8 cellular contexts compared by ENCODE assay signal in genomic region chr20:62804632-62805364, GRCh38. TPM values are rescaled to one million over a fixed set of nuclear protein-coding genes. Genes with fewer than 3 reads are reported as not detected.
DNase-seq lines count a peak whose midpoint lies in the region; ATAC-seq, FAIRE-seq and TF ChIP-seq lines count a peak whose summit lies in the region.

Gene OGFR (plus strand): TSS chr20:62804835. CDS start chr20:62804860, 25 bp downstream.

- H3K9me3 ChIP-seq in neuronal stem cell (replicated peaks in 1 of 2; ENCODE audit: control insufficient read depth in 2 of 2, insufficient read depth in 1 of 2, low read depth in 1 of 2, low read length in 2 of 2), result no peaks in the 10 kb centered on the region
- no peaks in the 10 kb centered on the region for H3K9me3 ChIP-seq in thoracic aorta

- H3K4me1 ChIP-seq in neuronal stem cell (ENCODE audit: control insufficient read depth in 2 of 2, insufficient read depth in 1 of 2, low read depth in 1 of 2, low read length in 2 of 2), result peaks cover 15% of the 10 kb centered on the region in 2 donors
- peaks cover 16 to 38% of the 10 kb centered on the region in 2 donors for H3K4me1 ChIP-seq in thoracic aorta (ENCODE audit: control insufficient read depth in 1 of 2, low read depth in 2 of 2)

- H2AFZ ChIP-seq in neuronal stem cell (ENCODE audit: low read length), result peak within 1 kb of the TSS; percentile 89

- peak within 1 kb of the TSS; percentile 86 for H3K4me2 ChIP-seq in neuronal stem cell (ENCODE audit: insufficient read depth, low read length, poor library complexity, severe bottlenecking)

- peak; percentile 95 for DNase-seq in GM03348 (ENCODE audit: low spot score)
- peak; percentile 81 for DNase-seq in RPMI8226
- DNase-seq in activated gamma-delta T cell treated with anti-CD3 and anti-CD28 coated beads, Interleukin-2, amount 50 U/mL, for 16 hours (ENCODE audit: low read depth), result peak; percentile 66
- DNase-seq in frontal cortex (ENCODE audit: low spot score in 2 of 2), result peak; percentile 89 to 92
- DNase-seq in neuronal stem cell (ENCODE audit: low spot score), result no peak
- DNase-seq in thoracic aorta (ENCODE audit: low spot score), result no peak

- H4K8ac ChIP-seq in neuronal stem cell (ENCODE audit: low read depth, low read length), result no peak within 1 kb of the TSS

- H3K4ac ChIP-seq in neuronal stem cell (ENCODE audit: low read length), result peak within 1 kb of the TSS; percentile 10

- H2BK120ac ChIP-seq in neuronal stem cell (ENCODE audit: low read depth, low read length), result no peak within 1 kb of the TSS

- peak; percentile 60 for ATAC-seq in HG02759 (IDR thresholded peaks at IDR 0.05; ENCODE audit: unreplicated experiment)
- no peak for ATAC-seq in thoracic aorta (ENCODE audit: insufficient number of reproducible peaks, low FRiP score, low read depth)
- no peak for ATAC-seq in HG02973 (IDR thresholded peaks at IDR 0.05; ENCODE audit: unreplicated experiment)

- H3K27me3 ChIP-seq in neuronal stem cell (ENCODE audit: control insufficient read depth in 3 of 3, insufficient read depth in 3 of 3, low read depth in 1 of 3, low read length in 3 of 3), result no peaks in the 10 kb centered on the region
- H3K27me3 ChIP-seq in thoracic aorta (replicated peaks; ENCODE audit: insufficient read depth), result no peaks in the 10 kb centered on the region

- peak within 1 kb of the TSS; percentile 46 for H3K27ac ChIP-seq in neuronal stem cell (replicated peaks; ENCODE audit: low read length)
- peak within 1 kb of the TSS; percentile 65 to 78 for H3K27ac ChIP-seq in thoracic aorta

- peak within 1 kb of the TSS; percentile 100 for H3K23ac ChIP-seq in neuronal stem cell (ENCODE audit: low read depth, low read length, poor library complexity)

- peak within 1 kb of the TSS; percentile 98 for H3K14ac ChIP-seq in neuronal stem cell (ENCODE audit: low read length)

- no CpG with 5 or more reads among the region's 103 CpGs for whole genome bisulfite sequencing in neuronal stem cell (ENCODE audit: extremely low coverage in 2 of 2, insufficient read length in 2 of 2, insufficient replicate concordance in 1 of 2), 2 donors

- H2BK15ac ChIP-seq in neuronal stem cell (ENCODE audit: low read length), result peak within 1 kb of the TSS; percentile 94

- H3K9ac ChIP-seq in neuronal stem cell (ENCODE audit: low read depth, low read length, poor library complexity), result peak within 1 kb of the TSS; percentile 100

- TF ChIP-seq CTCF in thoracic aorta (IDR thresholded peaks at IDR 0.05), result no peak

- H2BK12ac ChIP-seq in neuronal stem cell (ENCODE audit: low read length), result peak within 1 kb of the TSS; percentile 84

- H3K4me3 ChIP-seq in neuronal stem cell (ENCODE audit: low read length in 2 of 2) (peak within 1 kb of the TSS; percentile 99 to 100), thoracic aorta (peak within 1 kb of the TSS; percentile 95)

- H4K91ac ChIP-seq in neuronal stem cell (ENCODE audit: low read depth, low read length, poor library complexity), result no peak within 1 kb of the TSS

- peak within 1 kb of the TSS; percentile 98 for H3K18ac ChIP-seq in neuronal stem cell (ENCODE audit: low read length)

- no peak for FAIRE-seq in frontal cortex (lab: Jason Lieb, UNC)

- H2AK5ac ChIP-seq in neuronal stem cell (ENCODE audit: low read depth, low read length), result peak within 1 kb of the TSS; percentile 96

- H2BK5ac ChIP-seq in neuronal stem cell (ENCODE audit: low read length), result peak within 1 kb of the TSS; percentile 95

- H3K36me3 ChIP-seq in neuronal stem cell (replicated peaks in 1 of 2; ENCODE audit: control insufficient read depth in 2 of 2, insufficient read depth in 2 of 2, low read length in 2 of 2) (peaks cover 20 to 48% of the 10 kb centered on the region in 2 donors), thoracic aorta (peaks cover 18% of the 10 kb centered on the region)

- H3K79me1 ChIP-seq in neuronal stem cell (ENCODE audit: low read depth, low read length), result peaks cover 5% of the 10 kb centered on the region

RNA-seq across cellular contexts. Expression of gene OGFR, which starts in this region (rescaled TPM):
- total RNA-seq in frontal cortex (24.1 TPM), thoracic aorta (10 to 100 TPM; 50.6 to 57.4 TPM)
- 15.0 TPM for polyA plus RNA-seq in neuronal stem cell (2013, experiment 1 of 2)
- 14.7 TPM for polyA plus RNA-seq in neuronal stem cell (2013, experiment 2 of 2)

Comparison
In these comparisons a context has a peak if more than half of its experiments do, and no peak if none do; other contexts are left out.
1. DNase-seq: peak in GM03348 (single experiment), RPMI8226 (single experiment), activated gamma-delta T cell treated with anti-CD3 and anti-CD28 coated beads, Interleukin-2, amount 50 U/mL, for 16 hours (single experiment) and frontal cortex (2 of 2); none in neuronal stem cell (single experiment) and thoracic aorta (single experiment).